In genomic region chr13:68190826-68191225, GRCh38 we compare ENCODE assay signal across 14 cellular contexts.
DNase-seq lines count a peak whose midpoint lies in the region; ATAC-seq lines count a peak whose summit lies in the region.
"Had no signal": no experiment of that assay in that cellular context is flagged by ENCODE, and none has a peak within 500 bp of the region (broad histone marks: within the 10 kb centered on the region; RNA-seq: fewer than 3 reads in every experiment).

No MANE protein-coding gene starts in this region.

- POLR2A ChIA-PET in naive thymus-derived CD8-positive, alpha-beta T cell (lab: Charles Lee), result no interaction called here

- no peaks in the 10 kb centered on the region for H3K4me1 ChIP-seq in mesendoderm (ENCODE audit: control insufficient read depth, low read depth, low read length)
- H3K4me1 ChIP-seq: right atrium auricular region, SJCRH30 had no signal

- no peak overlapping the region for H3K9ac ChIP-seq in mesendoderm (ENCODE audit: low read length)
- H3K9ac ChIP-seq: KMS-11 had no signal

- no peak overlapping the region for H2BK5ac ChIP-seq in mesendoderm (ENCODE audit: low read length)

- H3K79me2 ChIP-seq in mesendoderm (ENCODE audit: control insufficient read depth, insufficient read depth, low read length), result no peaks in the 10 kb centered on the region

- H3K9me3 Mint-ChIP-seq in naive thymus-derived CD8-positive, alpha-beta T cell, result peaks cover 1 to 30% (median 7%) of the 10 kb centered on the region in 9 donors

- WGBS in mesendoderm (ENCODE audit: extremely low coverage, insufficient coverage, low lambda C conversion rate), result no CpG with 5 or more reads among the region's 4 CpGs

- ATAC-seq in HG03095 (IDR thresholded peaks at IDR 0.05; ENCODE audit: unreplicated experiment) (no peak), HG02642 (IDR thresholded peaks at IDR 0.05; ENCODE audit: poor library complexity, unreplicated experiment) (no peak), HG02870 (IDR thresholded peaks at IDR 0.05; ENCODE audit: unreplicated experiment) (no peak)
- ATAC-seq in naive thymus-derived CD8-positive, alpha-beta T cell, result no peak
- ATAC-seq: stimulated activated naive CD8-positive, alpha-beta T cell treated with anti-CD3 and anti-CD28 coated beads, Interleukin-15, Interleukin-2, amounts not matched to agents 100 U/mL and 50 U/mL, for 24 hours had no signal

- H3K23ac ChIP-seq in mesendoderm (ENCODE audit: low read length), result no peak overlapping the region

- H3K79me1 ChIP-seq in mesendoderm (ENCODE audit: low read length), result no peaks in the 10 kb centered on the region

- H3K36me3 Mint-ChIP-seq in naive thymus-derived CD8-positive, alpha-beta T cell, result peaks cover 0 to 7% (median 0%) of the 10 kb centered on the region in 3 donors

- no peak overlapping the region for H3K18ac ChIP-seq in mesendoderm (ENCODE audit: low read length)

- H3K4ac ChIP-seq in mesendoderm (ENCODE audit: low read depth, low read length), result no peak overlapping the region

- H4K8ac ChIP-seq in mesendoderm (ENCODE audit: low read depth, low read length), result no peak overlapping the region

- H3K27ac ChIP-seq in epithelial cell of prostate (peak overlapping the region; percentile 21), mesendoderm (ENCODE audit: low read depth, low read length) (no peak overlapping the region)
- H3K27ac ChIP-seq: coronary artery, KMS-11, right atrium auricular region, SJCRH30 had no signal

- H3K36me3 ChIP-seq in mesendoderm (ENCODE audit: control insufficient read depth, insufficient read depth, low read length), result no peaks in the 10 kb centered on the region
- H3K36me3 ChIP-seq: right atrium auricular region, SJCRH30 had no signal

- H3K4me2 ChIP-seq in mesendoderm (ENCODE audit: low read length), result no peak overlapping the region
- H3K4me2 ChIP-seq: KMS-11 had no signal

- H3K27me3 Mint-ChIP-seq in naive thymus-derived CD8-positive, alpha-beta T cell, result no peaks in the 10 kb centered on the region

- H3K27me3 ChIP-seq in mesendoderm (ENCODE audit: insufficient read depth, low read length, poor library complexity), result no peaks in the 10 kb centered on the region
- H3K27me3 ChIP-seq: right atrium auricular region, SJCRH30 had no signal

- peaks cover 0 to 2% (median 0%) of the 10 kb centered on the region in 4 donors for H3K4me1 Mint-ChIP-seq in naive thymus-derived CD8-positive, alpha-beta T cell

- H3K4me3 Mint-ChIP-seq in naive thymus-derived CD8-positive, alpha-beta T cell, result no peak overlapping the region

- no peak overlapping the region for H3K27ac Mint-ChIP-seq in naive thymus-derived CD8-positive, alpha-beta T cell

- H2BK15ac ChIP-seq in mesendoderm (replicated peaks; ENCODE audit: low read depth), result no peak overlapping the region

- no peak overlapping the region for H2BK120ac ChIP-seq in mesendoderm (ENCODE audit: low read depth, low read length)

- H3K4me3 ChIP-seq in mesendoderm (ENCODE audit: low read length), result no peak overlapping the region
- H3K4me3 ChIP-seq: coronary artery, right atrium auricular region, SJCRH30 had no signal

- peak; percentile 73 for DNase-seq in ELR (ENCODE audit: low read depth)
- peak; percentile 44 for DNase-seq in NCI-H226
- DNase-seq in epithelial cell of prostate (ENCODE audit: low read depth, low spot score), result no peak
- DNase-seq in mesendoderm, result peak; percentile 71
- DNase-seq in naive thymus-derived CD8-positive, alpha-beta T cell, result no peak
- DNase-seq: NCI-H2029; stimulated activated naive CD8-positive, alpha-beta T cell treated with anti-CD3 and anti-CD28 coated beads, Interleukin-15, Interleukin-2, amounts not matched to agents 100 U/mL and 50 U/mL, for 24 hours had no signal

- no peak overlapping the region for H4K5ac ChIP-seq in mesendoderm (ENCODE audit: low read length)

- H3K56ac ChIP-seq in mesendoderm (ENCODE audit: low read length), result no peak overlapping the region

- no peak overlapping the region for H2AK5ac ChIP-seq in mesendoderm (ENCODE audit: low read length)

Comparison
In these comparisons a context has a peak if more than half of its experiments do, and no peak if none do; other contexts are left out.
1. DNase-seq: peak in ELR (single experiment), NCI-H226 (single experiment) and mesendoderm (single experiment); none in epithelial cell of prostate (single experiment) and naive thymus-derived CD8-positive, alpha-beta T cell (0 of 10).